ENCODE assay signal across 1 cellular context in genomic region chr13:77662301-77662700, GRCh38.
DNase-seq lines count a peak whose midpoint lies in the region.

No MANE protein-coding gene starts in this region.

- peak; percentile 5 for DNase-seq in activated gamma-delta T cell (lab: John Stamatoyannopoulos, UW)
